ENCODE assay signal across 8 cellular contexts in the genomic region with DNA sequence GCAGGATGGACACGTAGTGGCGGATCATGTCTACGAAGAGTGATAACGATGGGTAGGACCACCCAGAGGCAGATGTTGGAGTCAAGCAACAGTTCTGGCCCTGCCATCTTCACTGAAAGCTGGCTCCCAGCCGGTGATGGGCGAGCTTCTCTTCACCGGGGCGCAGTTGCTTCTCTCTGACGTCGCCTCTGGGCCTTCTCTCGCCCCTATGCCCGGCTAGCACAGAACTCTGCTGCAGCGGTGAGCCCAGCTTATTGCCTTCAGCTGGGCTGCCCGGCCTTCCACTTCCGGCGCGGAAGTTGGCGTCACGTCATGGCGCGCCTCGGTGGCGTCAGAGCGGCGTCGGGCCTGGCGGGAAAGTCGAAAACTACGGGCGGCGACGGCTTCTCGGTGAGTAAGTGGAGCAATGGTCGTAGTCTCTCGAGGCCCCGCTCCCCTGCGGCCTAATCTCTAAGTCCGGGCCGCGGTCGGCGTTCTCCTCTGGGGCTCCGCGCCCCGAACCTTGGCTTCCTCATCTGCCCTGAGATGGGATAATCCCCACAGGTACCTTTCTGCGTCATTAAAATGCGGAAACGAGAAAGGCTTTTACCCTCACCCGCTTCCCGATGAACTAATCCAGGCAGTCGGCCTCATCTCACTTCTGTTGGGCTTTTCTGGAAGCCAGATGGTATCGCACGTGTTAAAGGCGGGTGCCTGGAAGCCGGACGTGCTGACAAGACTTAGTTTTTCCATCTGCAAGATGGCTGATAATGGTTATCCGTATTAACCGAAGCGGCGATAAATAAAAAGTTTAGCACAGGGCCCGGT. TPM values are rescaled to one million over a fixed set of nuclear protein-coding genes. Genes with fewer than 3 reads are reported as not detected.
DNase-seq lines count a peak whose midpoint lies in the region; ATAC-seq, FAIRE-seq and TF ChIP-seq lines count a peak whose summit lies in the region.

Gene FANCD2 (plus strand): TSS at position 354 of the 807 bp plus-strand sequence. CDS start 2,221 bp downstream, outside the sequence.

- peak; percentile 93 for ATAC-seq in GM18907 (IDR thresholded peaks at IDR 0.05; ENCODE audit: unreplicated experiment)
- peak; percentile 90 for ATAC-seq in HG03135 (IDR thresholded peaks at IDR 0.05; ENCODE audit: unreplicated experiment)

- peak within 1 kb of the TSS; percentile 78 to 82 for H3K9ac ChIP-seq in kidney (ENCODE audit: low read length in 2 of 2)

- H3K36me3 ChIP-seq in kidney (ENCODE audit: control insufficient read depth in 1 of 2, insufficient read depth in 2 of 2, low read length in 2 of 2) = peaks cover 7 to 15% of the 10 kb centered on the region in 2 donors

- H3K4me1 ChIP-seq in kidney (ENCODE audit: control insufficient read depth in 1 of 2, insufficient read depth in 1 of 2, low read depth in 1 of 2, low read length in 2 of 2) = peaks cover 3 to 9% of the 10 kb centered on the region in 2 donors

- no peak for TF ChIP-seq CTCF in AG09309 (IDR thresholded peaks at IDR 0.05; ENCODE audit: control insufficient read depth, insufficient read depth, low read depth, low read length, missing control alignments)
- peak; percentile 16 for TF ChIP-seq CTCF in kidney (IDR thresholded peaks at IDR 0.05; ENCODE audit: borderline replicate concordance, extremely low read depth, insufficient read depth)

- H3K4me3 ChIP-seq in AG09309 (ENCODE audit: control insufficient read depth, low read depth, low read length) = peak within 1 kb of the TSS; percentile 86
- H3K4me3 ChIP-seq in kidney (ENCODE audit: low read length in 2 of 2) = peak within 1 kb of the TSS; percentile 90 to 95

- H3K27ac ChIP-seq in kidney (ENCODE audit: low read depth in 2 of 2, low read length in 2 of 2) = peak within 1 kb of the TSS; percentile 17 to 54

- intact Hi-C loops in kidney (cut with DNase I) = no loop called here

- H3K9me3 ChIP-seq in kidney (ENCODE audit: control insufficient read depth in 1 of 2, low read length in 2 of 2) = no peaks in the 10 kb centered on the region

- DNase-seq in AG09309 (ENCODE audit: low read depth) (no peak), NCI-H446 treated with DMSO at 0.1 percent for 48 hours (lab: John Stamatoyannopoulos, UW) (peak; percentile 36), cerebellar cortex (ENCODE audit: low spot score) (peak; percentile 83), kidney (peak; percentile 96)
- DNase-seq in activated CD4-positive, CD25-positive, alpha-beta regulatory T cell treated with anti-CD3 and anti-CD28 coated beads, Interleukin-2, amount 50 U/mL, for 72 hours = peak; percentile 92
- DNase-seq in stimulated activated CD4-positive, alpha-beta T cell treated with anti-CD3 and anti-CD28 coated beads, Interleukin-15, amount 100 ng/mL, for 1 hour (ENCODE audit: low read depth in 1 of 2, low spot score in 1 of 2) = peak; percentile 80 to 91

- no peak for FAIRE-seq in kidney (lab: Jason Lieb, UNC)

RNA-seq across cellular contexts. Expression of gene FANCD2, which starts in this region (rescaled TPM):
- total RNA-seq in kidney = 4.8 TPM
- 0.86 TPM for polyA plus RNA-seq in kidney (ENCODE audit: insufficient read depth, low read depth, low replicate concordance)
